In genomic region chr2:14288016-14288415, GRCh38 we compare ENCODE assay signal across 14 cellular contexts.
DNase-seq lines count a peak whose midpoint lies in the region; ATAC-seq and TF ChIP-seq lines count a peak whose summit lies in the region.
"Had no signal": no experiment of that assay in that cellular context is flagged by ENCODE, and none has a peak within 500 bp of the region (broad histone marks: within the 10 kb centered on the region; RNA-seq: fewer than 3 reads in every experiment).

No MANE protein-coding gene starts in this region.

- H3K4me1 Mint-ChIP-seq in GM23338 (no peaks in the 10 kb centered on the region; the same call in 2 of the 3 replicates), nephron progenitor cell (peaks cover 23% of the 10 kb centered on the region)
- H3K4me1 Mint-ChIP-seq: stimulated activated naive CD8-positive, alpha-beta T cell treated with anti-CD3 and anti-CD28 coated beads, Interleukin-15, amount 100 ng/mL, for 72 hours had no signal

- TF ChIP-seq CTCF in GM23338 (conservative IDR thresholded peaks at IDR 0.05; ENCODE audit: low read depth in 2 of 2) (peak in 1 of 2 experiments; percentile 18; a peak in 2 of 4 replicates), prostate gland (IDR thresholded peaks at IDR 0.05) (peak in 2 of 4 experiments; percentile 28 to 45), body of pancreas (IDR thresholded peaks at IDR 0.05) (no peak), nephron progenitor cell (IDR thresholded peaks at IDR 0.05) (no peak)

- H3K4me3 Mint-ChIP-seq in GM23338 (no peak overlapping the region), nephron progenitor cell (no peak overlapping the region)
- H3K4me3 Mint-ChIP-seq: stimulated activated naive CD8-positive, alpha-beta T cell treated with anti-CD3 and anti-CD28 coated beads, Interleukin-15, amount 100 ng/mL, for 72 hours; T-helper 2 cell treated with Interferon-gamma antibody and Interleukin-4, amounts not matched to agents 5 μg/mL and 100 μg/mL, for 36 hours had no signal

- H3F3A ChIP-seq in GM23338 (replicated peaks; ENCODE audit: low read depth), result no peaks in the 10 kb centered on the region

- intact Hi-C loops in prostate gland (cut with DNase I) (no loop called here), body of pancreas (cut with DNase I) (no loop called here)

- no peak overlapping the region for H3K27ac ChIP-seq in GM23338 (ENCODE audit: low read depth)
- H3K27ac ChIP-seq in prostate gland, result no peak overlapping the region
- H3K27ac ChIP-seq in body of pancreas, result no peak overlapping the region
- H3K27ac ChIP-seq: cardiac muscle cell, left ventricle myocardium inferior, sigmoid colon had no signal

- H3K27ac Mint-ChIP-seq in GM23338 (no peak overlapping the region), nephron progenitor cell (no peak overlapping the region)
- H3K27ac Mint-ChIP-seq: stimulated activated naive CD8-positive, alpha-beta T cell treated with anti-CD3 and anti-CD28 coated beads, Interleukin-15, amount 100 ng/mL, for 72 hours; T-helper 2 cell treated with Interferon-gamma antibody and Interleukin-4, amounts not matched to agents 5 μg/mL and 100 μg/mL, for 36 hours had no signal

- H3K9me3 ChIP-seq in prostate gland (no peaks in the 10 kb centered on the region), body of pancreas (no peaks in the 10 kb centered on the region)
- H3K9me3 ChIP-seq: left ventricle myocardium inferior, sigmoid colon had no signal

- WGBS in prostate gland, result 23% methylated on average over 3 of the region's 3 CpGs
- 34 to 80% methylated on average over 1 to 3 of the region's 3 CpGs for WGBS in body of pancreas, 2 donors

- H3K9me2 ChIP-seq in GM23338 (ENCODE audit: insufficient read depth), result peaks cover 7% of the 10 kb centered on the region; the same call in 1 of the 2 replicates

- H3K4me1 ChIP-seq in GM23338 (ENCODE audit: insufficient read depth), result no peaks in the 10 kb centered on the region
- no peaks in the 10 kb centered on the region for H3K4me1 ChIP-seq in prostate gland (replicated peaks)
- peaks cover 8% of the 10 kb centered on the region for H3K4me1 ChIP-seq in body of pancreas
- H3K4me1 ChIP-seq: left ventricle myocardium inferior, sigmoid colon had no signal

- H3K4me3 ChIP-seq in GM23338, result no peak overlapping the region
- H3K4me3 ChIP-seq in prostate gland, result no peak overlapping the region
- H3K4me3 ChIP-seq in body of pancreas, result no peak overlapping the region
- H3K4me3 ChIP-seq: cardiac muscle cell, left ventricle myocardium inferior, sigmoid colon had no signal

- no peaks in the 10 kb centered on the region for H4K20me1 ChIP-seq in GM23338 (replicated peaks; ENCODE audit: insufficient read depth)

- DNase-seq in GM23338 (ENCODE audit: low spot score) (no peak), NCI-H2196 (lab: John Stamatoyannopoulos, UW; ENCODE audit: unreplicated experiment) (peak; percentile 75), T47D (ENCODE audit: low read depth in 1 of 2, low spot score in 1 of 2) (peak; percentile 21 to 97), prostate gland (ENCODE audit: low spot score) (peak; percentile 93), body of pancreas (no peak), nephron progenitor cell (no peak)
- no peak for DNase-seq in central memory CD4-positive, alpha-beta T cell
- DNase-seq: activated naive CD4-positive, alpha-beta T cell; left ventricle myocardium inferior; NCI-H1930; sigmoid colon; stimulated activated naive CD8-positive, alpha-beta T cell treated with anti-CD3 and anti-CD28 coated beads, Interleukin-15, amount 100 ng/mL, for 72 hours had no signal

- H3K36me3 Mint-ChIP-seq in GM23338 (ENCODE audit: low read depth) (no peaks in the 10 kb centered on the region), nephron progenitor cell (ENCODE audit: low read depth) (no peaks in the 10 kb centered on the region)

- peak overlapping the region; percentile 28; the same call in 1 of the 2 replicates for H2AFZ ChIP-seq in GM23338

- in situ Hi-C loops in T47D (cut with HindIII; ENCODE audit: low pct_unique_long_range_greater_than_20kb, low sequenced_read_pairs), result no loop called here

- H3K79me2 ChIP-seq in GM23338 (replicated peaks; ENCODE audit: insufficient read depth), result no peaks in the 10 kb centered on the region

- ATAC-seq in GM23338 (no peak), body of pancreas (no peak)
- ATAC-seq: stimulated activated naive CD8-positive, alpha-beta T cell treated with anti-CD3 and anti-CD28 coated beads, Interleukin-15, amount 100 ng/mL, for 72 hours had no signal

- H3K36me3 ChIP-seq in GM23338 (ENCODE audit: insufficient read depth), result no peaks in the 10 kb centered on the region
- no peaks in the 10 kb centered on the region for H3K36me3 ChIP-seq in prostate gland
- H3K36me3 ChIP-seq in body of pancreas (replicated peaks in 1 of 2; ENCODE audit: insufficient read depth in 1 of 2, low read depth in 2 of 2), result no peaks in the 10 kb centered on the region
- H3K36me3 ChIP-seq: cardiac muscle cell, left ventricle myocardium inferior, sigmoid colon had no signal

- no peaks in the 10 kb centered on the region for H3K9me3 Mint-ChIP-seq in GM23338
- H3K9me3 Mint-ChIP-seq in nephron progenitor cell, result no peaks in the 10 kb centered on the region

- no peaks in the 10 kb centered on the region for H3K27me3 ChIP-seq in GM23338 (ENCODE audit: insufficient read depth)
- no peaks in the 10 kb centered on the region for H3K27me3 ChIP-seq in prostate gland (replicated peaks; ENCODE audit: insufficient read depth)
- no peaks in the 10 kb centered on the region for H3K27me3 ChIP-seq in body of pancreas
- H3K27me3 ChIP-seq: cardiac muscle cell, sigmoid colon had no signal

- no peak overlapping the region for H3K4me2 ChIP-seq in GM23338

- H3K27me3 Mint-ChIP-seq in GM23338 (ENCODE audit: insufficient read depth, low read depth, poor library complexity) (peaks cover 4% of the 10 kb centered on the region), nephron progenitor cell (ENCODE audit: low read depth, poor library complexity) (no peaks in the 10 kb centered on the region)
- H3K27me3 Mint-ChIP-seq: stimulated activated naive CD8-positive, alpha-beta T cell treated with anti-CD3 and anti-CD28 coated beads, Interleukin-15, amount 100 ng/mL, for 72 hours had no signal

- TF ChIP-seq POLR2A in prostate gland (IDR thresholded peaks at IDR 0.05) (no peak), body of pancreas (IDR thresholded peaks at IDR 0.05) (no peak)

TF ChIP-seq in GM23338, 12 proteins besides CTCF, POLR2A, EP300 and RAD21 (continues in another document):
- TF ChIP-seq REST (IDR thresholded peaks at IDR 0.05; ENCODE audit: unreplicated experiment) (no peak), CREB1 (CRISPR knock-in tag; IDR thresholded peaks at IDR 0.05; ENCODE audit: low read depth) (no peak), ZNF114 (CRISPR knock-in tag; IDR thresholded peaks at IDR 0.05) (no peak), NANOG (IDR thresholded peaks at IDR 0.05; ENCODE audit: borderline replicate concordance) (no peak)

Comparison
In these comparisons a context has a peak if more than half of its experiments do, and no peak if none do; other contexts are left out.
1. DNase-seq: peak in NCI-H2196 (single experiment), T47D (2 of 2) and prostate gland (single experiment); none in GM23338 (single experiment), body of pancreas (0 of 4), central memory CD4-positive, alpha-beta T cell (single experiment) and nephron progenitor cell (single experiment).